1 cellular context compared by ENCODE assay signal in the genomic region with DNA sequence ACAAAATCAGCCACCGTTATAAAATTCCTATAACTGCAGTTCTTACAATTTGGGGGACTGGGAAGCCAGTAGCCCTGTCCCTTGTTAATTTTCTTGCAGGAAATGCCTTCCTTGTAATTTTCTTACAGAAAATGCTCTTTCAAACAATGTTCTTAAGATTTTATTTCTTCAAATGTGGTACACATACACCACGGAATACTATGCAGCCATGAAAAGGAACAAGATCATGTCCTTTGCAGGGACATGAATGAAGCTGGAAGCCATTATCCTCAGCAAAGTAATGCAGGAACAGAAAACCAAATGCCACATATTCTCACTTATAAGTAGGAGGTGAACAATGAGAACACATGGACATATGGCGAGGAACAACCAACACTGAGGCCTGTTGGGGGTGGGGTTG. TPM values are rescaled to one million over a fixed set of nuclear protein-coding genes. Genes with fewer than 3 reads are reported as not detected.
"Had no signal": no experiment of that assay in that cellular context is flagged by ENCODE, and none has a peak within 500 bp of the region (broad histone marks: within the 10 kb centered on the region; RNA-seq: fewer than 3 reads in every experiment).

No MANE protein-coding gene starts in this region.

RNA-seq across cellular contexts. Expression of a gene that starts 24.9 kb away (rescaled TPM):
- polyA plus RNA-seq: neural cell had no signal
